15 cellular contexts compared by ENCODE assay signal in the genomic region with DNA sequence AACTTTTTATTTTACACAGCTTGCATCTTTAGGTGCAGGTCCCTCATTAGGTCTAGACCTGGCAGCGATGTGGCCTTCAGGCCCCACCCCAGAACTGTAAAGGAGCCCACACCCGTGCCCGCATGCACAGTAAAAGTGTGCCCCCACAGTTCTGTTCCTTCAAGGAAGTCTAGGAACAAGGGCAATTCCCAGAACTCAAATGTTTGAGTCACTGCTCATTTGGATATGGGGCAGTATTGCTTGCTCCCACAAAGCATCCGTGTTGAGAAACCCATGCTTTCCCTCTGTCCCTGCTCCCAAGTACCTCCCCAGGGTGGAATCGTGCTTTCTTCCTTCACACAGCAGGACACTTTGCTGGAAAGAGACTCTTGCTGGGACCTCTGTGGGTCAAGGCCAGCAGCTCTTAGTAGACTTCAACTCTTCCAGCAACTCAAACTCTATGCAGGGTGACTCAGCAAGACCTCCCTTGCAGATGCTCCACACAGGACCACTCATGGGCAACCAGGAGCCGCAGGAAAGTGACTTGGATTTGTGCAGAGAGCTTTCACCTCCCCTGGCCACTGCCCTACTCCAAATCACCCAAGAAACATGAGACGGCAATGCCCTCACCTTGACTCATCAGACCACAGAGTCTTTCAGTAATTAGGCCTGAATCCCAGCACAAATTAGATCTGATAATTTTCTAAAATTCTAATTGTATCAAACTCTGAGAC. TPM values are rescaled to one million over a fixed set of nuclear protein-coding genes. Genes with fewer than 3 reads are reported as not detected.
DNase-seq lines count a peak whose midpoint lies in the region; ATAC-seq and TF ChIP-seq lines count a peak whose summit lies in the region.
"Had no signal": no experiment of that assay in that cellular context is flagged by ENCODE, and none has a peak within 500 bp of the region (broad histone marks: within the 10 kb centered on the region; RNA-seq: fewer than 3 reads in every experiment).

No MANE protein-coding gene starts in this region.

- 94% methylated on average over 7 of the region's 7 CpGs for WGBS in hepatocyte (ENCODE audit: low lambda C conversion rate, missing lambda C conversion rate)

- DNase-seq in AG10803 (ENCODE audit: low read depth) = peak; percentile 68
- peak; percentile 41 for DNase-seq in HK-2 (ENCODE audit: unreplicated experiment)
- peak; percentile 22 for DNase-seq in amniotic stem cell (lab: John Stamatoyannopoulos, UW)
- DNase-seq in iris pigment epithelial cell (ENCODE audit: low read depth) = peak; percentile 61
- no peak for DNase-seq in natural killer cell
- DNase-seq in hepatocyte (ENCODE audit: low spot score) = no peak
- DNase-seq in NCI-H2227 (lab: John Stamatoyannopoulos, UW; ENCODE audit: unreplicated experiment) = no peak
- no peak for DNase-seq in nucleus accumbens (lab: John Stamatoyannopoulos, UW)
- DNase-seq: activated B cell treated with CpG ODN at 0.5 μM for 24 hours; activated T-cell treated with anti-CD3 and anti-CD28 coated beads, Interleukin-2, amount 50 U/mL, for 4 hours; CD8-positive, alpha-beta T cell; NCI-H2081; posterior cingulate gyrus had no signal

- H4K20me1 ChIP-seq in hepatocyte (ENCODE audit: insufficient read depth, poor library complexity, severe bottlenecking) = peaks cover 48% of the 10 kb centered on the region

- H3K4me1 Mint-ChIP-seq in natural killer cell = peaks cover 0 to 9% of the 10 kb centered on the region in 2 donors

- no peaks in the 10 kb centered on the region for H3K36me3 Mint-ChIP-seq in natural killer cell

- H3K4me2 ChIP-seq in hepatocyte = no peak overlapping the region

- intact Hi-C loops in natural killer cell (cut with micrococcal nuclease) = no loop called here

- no peak overlapping the region for H3K27ac Mint-ChIP-seq in natural killer cell
- H3K27ac Mint-ChIP-seq: activated B cell treated with CpG ODN at 0.5 μM for 24 hours; CD8-positive, alpha-beta T cell had no signal

- no peak overlapping the region for H3K27ac ChIP-seq in hepatocyte
- H3K27ac ChIP-seq: cardiac muscle cell had no signal

- H3K79me2 ChIP-seq in hepatocyte = peaks cover 91% of the 10 kb centered on the region

- ATAC-seq in natural killer cell = no peak
- ATAC-seq: activated T-cell treated with anti-CD3 and anti-CD28 coated beads, Interleukin-2, amount 50 U/mL, for 4 hours; CD8-positive, alpha-beta T cell had no signal

- no peaks in the 10 kb centered on the region for H3K9me2 ChIP-seq in hepatocyte (replicated peaks; ENCODE audit: insufficient read depth)

- H3K4me3 Mint-ChIP-seq in natural killer cell = no peak overlapping the region
- H3K4me3 Mint-ChIP-seq: activated B cell treated with CpG ODN at 0.5 μM for 24 hours; activated T-cell treated with anti-CD3 and anti-CD28 coated beads, Interleukin-2, amount 50 U/mL, for 4 hours; CD8-positive, alpha-beta T cell had no signal

- no peaks in the 10 kb centered on the region for H3K27me3 Mint-ChIP-seq in natural killer cell (ENCODE audit: low read depth in 2 of 2)
- H3K27me3 Mint-ChIP-seq: activated B cell treated with CpG ODN at 0.5 μM for 24 hours had no signal

- H3K4me1 ChIP-seq in hepatocyte (ENCODE audit: insufficient read depth) = no peaks in the 10 kb centered on the region

- no peak overlapping the region for H2AFZ ChIP-seq in hepatocyte

- H3K4me3 ChIP-seq in AG10803 (ENCODE audit: low read length) (peak overlapping the region; percentile 14; the same call in 1 of the 2 replicates), hepatocyte (no peak overlapping the region)
- H3K4me3 ChIP-seq: cardiac muscle cell, lung had no signal

- TF ChIP-seq CTCF in AG10803 (conservative IDR thresholded peaks at IDR 0.05; ENCODE audit: low read length) (no peak), natural killer cell (IDR thresholded peaks at IDR 0.05) (no peak), hepatocyte (IDR thresholded peaks at IDR 0.05; ENCODE audit: poor library complexity) (no peak)

- H3K9me3 Mint-ChIP-seq in natural killer cell = no peaks in the 10 kb centered on the region
- H3K9me3 Mint-ChIP-seq: activated B cell treated with CpG ODN at 0.5 μM for 24 hours; activated T-cell treated with anti-CD3 and anti-CD28 coated beads, Interleukin-2, amount 50 U/mL, for 4 hours; CD8-positive, alpha-beta T cell had no signal

- H3K9me3 ChIP-seq in hepatocyte (ENCODE audit: low read depth) = no peaks in the 10 kb centered on the region

- no peaks in the 10 kb centered on the region for H3K27me3 ChIP-seq in hepatocyte
- H3K27me3 ChIP-seq: cardiac muscle cell had no signal

- no peaks in the 10 kb centered on the region for H3K36me3 ChIP-seq in hepatocyte (replicated peaks; ENCODE audit: insufficient read depth, low read depth)
- H3K36me3 ChIP-seq: cardiac muscle cell had no signal

RNA-seq across cellular contexts. Expression of gene SLC7A1, which starts 12.3 kb away (rescaled TPM):
- total RNA-seq in natural killer cell (10 to 100 TPM in 2 of 3 donors, 1 to 10 TPM in 1; 8.7 to 12.6 (median 10.2) TPM), hepatocyte (10.8 and 16.2 TPM in 2 replicates)
- polyA plus RNA-seq in hepatocyte = 9.8 and 10.1 TPM in 2 replicates

Comparison
In these comparisons a context has a peak if more than half of its experiments do, and no peak if none do; other contexts are left out.
1. DNase-seq: peak in AG10803 (single experiment), HK-2 (single experiment), amniotic stem cell (single experiment) and iris pigment epithelial cell (single experiment); none in natural killer cell (single experiment), hepatocyte (single experiment), NCI-H2227 (single experiment) and nucleus accumbens (0 of 56).